11 cellular contexts compared by ENCODE assay signal in genomic region chr9:108762348-108763055, GRCh38.
DNase-seq lines count a peak whose midpoint lies in the region; ATAC-seq, FAIRE-seq and TF ChIP-seq lines count a peak whose summit lies in the region.
"Had no signal": no experiment of that assay in that cellular context is flagged by ENCODE, and none has a peak within 500 bp of the region (broad histone marks: within the 10 kb centered on the region; RNA-seq: fewer than 3 reads in every experiment).

No MANE protein-coding gene starts in this region.

- H2AK5ac ChIP-seq in H1 (ENCODE audit: low read depth, low read length) = no peak overlapping the region

- 89% methylated on average over 13 of the region's 13 CpGs; no CpG with 5 or more reads in 1 of the 2 experiments for WGBS in H1 (ENCODE audit: extremely low coverage in 1 of 2, insufficient coverage in 1 of 2, insufficient read length in 1 of 2, insufficient replicate concordance in 2 of 2, low coverage in 1 of 2, low lambda C conversion rate in 2 of 2, missing lambda C conversion rate in 1 of 2), 2 experiments

- intact Hi-C loops in MCF 10A (cut with micrococcal nuclease) (loop anchor here (1.0 to 10.0 kb wide), 4 partner anchors 52 to 1275 kb away; partner anchors contain the start of gene KLF4), breast epithelium (cut with DNase I; ENCODE audit: low total_unique reads) (no loop called here), PC-3 (cut with micrococcal nuclease) (loop anchor here (5.0 kb wide), 1 partner anchor 195 kb away; no protein-coding TSS in a partner anchor), vagina (cut with DNase I) (no loop called here), head of caudate nucleus (cut with DNase I) (no loop called here)

- H3K4ac ChIP-seq in H1 (replicated peaks; ENCODE audit: insufficient read length, low read depth, low read length) = no peak overlapping the region

- TF ChIP-seq EP300 in H1 (IDR thresholded peaks at IDR 0.05; ENCODE audit: borderline replicate concordance in 1 of 2, low read depth in 2 of 2, low read length in 2 of 2) = no peak

- H4K8ac ChIP-seq in H1 (ENCODE audit: extremely low read depth, insufficient read depth, low read length) = no peak overlapping the region

- H3K79me1 ChIP-seq in H1 (ENCODE audit: low read depth, low read length) = no peaks in the 10 kb centered on the region

- H3K27ac Mint-ChIP-seq in MCF 10A (ENCODE audit: low read depth, unreplicated experiment) = peak overlapping the region; percentile 31
- H3K27ac Mint-ChIP-seq: CD4-positive, alpha-beta T cell had no signal

- TF ChIP-seq RAD21 in H1 (IDR thresholded peaks at IDR 0.05 in 1 of 2, conservative IDR thresholded peaks at IDR 0.05 in 1 of 2; ENCODE audit: low read depth in 2 of 2, low read length in 2 of 2) = no peak

- H3K9me3 Mint-ChIP-seq in MCF 10A (ENCODE audit: unreplicated experiment) = no peaks in the 10 kb centered on the region

- CTCF ChIA-PET in MCF 10A (lab: Yijun Ruan, JAX) (interaction anchor here (0.6 to 3.2 kb wide), 51 partner anchors 10 to 1592 kb away, joined by 3 to 24 read pairs (median 4); no protein-coding TSS in a partner anchor), PC-3 (lab: Charles Lee) (interaction anchor here (0.9 kb wide), 1 partner anchor 345 kb away, joined by 3 read pairs; no protein-coding TSS in a partner anchor), H1 (lab: Charles Lee; ENCODE audit: partially characterized antibody) (interaction anchor here (0.6 to 3.4 kb wide), 55 partner anchors 9 to 1340 kb away, joined by 3 to 24 read pairs (median 4); no protein-coding TSS in a partner anchor)

- BruUV-seq in MCF 10A (replicated peaks; lab: Mats Ljungman, UMichigan) = no TSS peak
- no TSS peak for BruUV-seq in PC-3 (replicated peaks; lab: Mats Ljungman, UMichigan)

- H3K4me3 Mint-ChIP-seq in MCF 10A (ENCODE audit: unreplicated experiment) = no peak overlapping the region
- H3K4me3 Mint-ChIP-seq: CD4-positive, alpha-beta T cell had no signal

- H4K20me1 ChIP-seq in PC-3 (ENCODE audit: low read length) (no peaks in the 10 kb centered on the region), H1 (replicated peaks in 1 of 2; ENCODE audit: control insufficient read depth in 1 of 2, insufficient read depth in 2 of 2, low read length in 2 of 2) (no peaks in the 10 kb centered on the region)

- H3K79me2 ChIP-seq in PC-3 (ENCODE audit: low read length) (no peaks in the 10 kb centered on the region), H1 (ENCODE audit: control insufficient read depth in 1 of 2, insufficient read depth in 2 of 2, low read length in 2 of 2) (no peaks in the 10 kb centered on the region)

- POLR2A ChIA-PET in MCF 10A (lab: Yijun Ruan, JAX) (interaction anchor here (0.6 to 2.1 kb wide), 7 partner anchors 99 to 1274 kb away, joined by 3 to 10 read pairs (median 4); no protein-coding TSS in a partner anchor), PC-3 (lab: Charles Lee; ENCODE audit: unreplicated experiment) (no interaction called here), H1 (lab: Charles Lee; ENCODE audit: partially characterized antibody) (no interaction called here)

- TF ChIP-seq CTCF in MCF 10A (IDR thresholded peaks at IDR 0.05; ENCODE audit: unreplicated experiment) (no peak), breast epithelium (IDR thresholded peaks at IDR 0.05) (no peak), PC-3 (conservative IDR thresholded peaks at IDR 0.05; ENCODE audit: low read depth, low read length) (no peak), H1 (IDR thresholded peaks at IDR 0.05; ENCODE audit: control extremely low read depth in 1 of 3, insufficient read depth in 1 of 3, low read depth in 1 of 3, low read length in 3 of 3) (no peak), vagina (IDR thresholded peaks at IDR 0.05) (no peak)

- H3K9ac ChIP-seq in PC-3 (ENCODE audit: low read length) = no peak overlapping the region
- no peak overlapping the region for H3K9ac ChIP-seq in H1 (replicated peaks in 1 of 4; ENCODE audit: extremely low read depth in 1 of 4, low read depth in 3 of 4, low read length in 3 of 4)

- no peaks in the 10 kb centered on the region for H3K9me2 ChIP-seq in PC-3 (replicated peaks; ENCODE audit: low read length)

- ATAC-seq in PC-3 (no peak), GM21515 (IDR thresholded peaks at IDR 0.05; ENCODE audit: unreplicated experiment) (no peak)

- H3K23ac ChIP-seq in H1 (ENCODE audit: insufficient read length) = no peak overlapping the region

- H3F3A ChIP-seq in PC-3 (ENCODE audit: low read length, unreplicated experiment) = no peaks in the 10 kb centered on the region

- H3K4me3 ChIP-seq in breast epithelium = no peak overlapping the region
- no peak overlapping the region for H3K4me3 ChIP-seq in PC-3 (ENCODE audit: low read length)
- no peak overlapping the region for H3K4me3 ChIP-seq in H1 (ENCODE audit: extremely low read depth in 1 of 4, insufficient read depth in 2 of 4, low read depth in 3 of 4, low read length in 4 of 4)
- H3K4me3 ChIP-seq in vagina = no peak overlapping the region
- H3K4me3 ChIP-seq: GM12878 had no signal

- H3K27me3 ChIP-seq in breast epithelium = no peaks in the 10 kb centered on the region
- H3K27me3 ChIP-seq in PC-3 (ENCODE audit: low read length) = no peaks in the 10 kb centered on the region
- H3K27me3 ChIP-seq in H1 (replicated peaks in 1 of 4; ENCODE audit: control insufficient read depth in 3 of 4, extremely low read depth in 1 of 4, insufficient read depth in 3 of 4, low read length in 3 of 4) = no peaks in the 10 kb centered on the region
- H3K27me3 ChIP-seq in vagina = no peaks in the 10 kb centered on the region

- no peaks in the 10 kb centered on the region for H3K27me3 Mint-ChIP-seq in MCF 10A (ENCODE audit: insufficient read depth, unreplicated experiment)

- no peak overlapping the region for H4K91ac ChIP-seq in H1 (replicated peaks; ENCODE audit: insufficient read length, low read length)

- no peak overlapping the region for H2BK120ac ChIP-seq in H1 (replicated peaks; ENCODE audit: low read depth, low read length)

- H3K9me3 ChIP-seq in breast epithelium (no peaks in the 10 kb centered on the region), PC-3 (ENCODE audit: low read length) (no peaks in the 10 kb centered on the region), H1 (ENCODE audit: insufficient read depth in 2 of 2, low read depth in 1 of 2, low read length in 1 of 2) (no peaks in the 10 kb centered on the region), vagina (no peaks in the 10 kb centered on the region)

- TF ChIP-seq POLR2A in breast epithelium (IDR thresholded peaks at IDR 0.05) (no peak), H1 (IDR thresholded peaks at IDR 0.05; ENCODE audit: control extremely low read depth in 1 of 2, low read depth in 2 of 2, low read length in 2 of 2) (no peak), vagina (IDR thresholded peaks at IDR 0.05) (no peak)

- H3K27ac ChIP-seq in breast epithelium = no peak overlapping the region
- H3K27ac ChIP-seq in PC-3 (ENCODE audit: low read length) = no peak overlapping the region
- H3K27ac ChIP-seq in H1 (ENCODE audit: low read depth, low read length) = no peak overlapping the region
- H3K27ac ChIP-seq in vagina = peak overlapping the region; percentile 40

- H3K23me2 ChIP-seq in H1 (ENCODE audit: low read depth, low read length) = no peaks in the 10 kb centered on the region

- DNase-seq in MCF 10A (ENCODE audit: unreplicated experiment) = no peak
- DNase-seq in breast epithelium (ENCODE audit: low spot score in 2 of 2) = no peak
- DNase-seq in PC-3 = no peak
- DNase-seq in H1 (ENCODE audit: low read depth in 1 of 2, low spot score in 2 of 2) = no peak
- no peak for DNase-seq in vagina (ENCODE audit: extremely low spot score in 2 of 2)
- no peak for DNase-seq in head of caudate nucleus
- DNase-seq in activated effector memory CD4-positive, alpha-beta T cell treated with anti-CD3 and anti-CD28 coated beads, Interleukin-2, amount 50 U/mL, for 16 hours = no peak
- DNase-seq: CD4-positive, alpha-beta T cell; DMS 273 treated with DMSO at 0.1 percent for 48 hours had no signal

- no peak overlapping the region for H3K18ac ChIP-seq in H1 (ENCODE audit: extremely low read depth, low read length)

- H3K4me1 ChIP-seq in breast epithelium (no peaks in the 10 kb centered on the region), PC-3 (ENCODE audit: insufficient read depth, low read length) (no peaks in the 10 kb centered on the region), H1 (replicated peaks in 1 of 4; ENCODE audit: control insufficient read depth in 3 of 4, insufficient read depth in 4 of 4, low read length in 3 of 4) (0 out of 7 replicates have a peak, but pooled peaks cover 0 to 2% (median 0%) of the 10 kb centered on the region in 4 experiments), vagina (peaks cover 31% of the 10 kb centered on the region)

- H3K56ac ChIP-seq in H1 (replicated peaks; ENCODE audit: insufficient read length, low read depth, low read length) = no peak overlapping the region

- H3K36me3 Mint-ChIP-seq in MCF 10A (ENCODE audit: insufficient read depth, unreplicated experiment) = peaks cover 6% of the 10 kb centered on the region

- H4K5ac ChIP-seq in H1 (ENCODE audit: insufficient read length, low read depth, low read length) = no peak overlapping the region

- no peaks in the 10 kb centered on the region for H3K36me3 ChIP-seq in breast epithelium
- no peaks in the 10 kb centered on the region for H3K36me3 ChIP-seq in PC-3 (ENCODE audit: low read depth, low read length)
- no peaks in the 10 kb centered on the region for H3K36me3 ChIP-seq in H1 (ENCODE audit: control insufficient read depth in 2 of 4, insufficient read depth in 4 of 4, low read length in 3 of 4)
- no peaks in the 10 kb centered on the region for H3K36me3 ChIP-seq in vagina

- H2BK15ac ChIP-seq in H1 (ENCODE audit: low read length) = no peak overlapping the region

- H2AFZ ChIP-seq in PC-3 (ENCODE audit: low read length) (peak overlapping the region; percentile 39; the same call in 1 of the 2 replicates), H1 (ENCODE audit: low read length) (peak overlapping the region; percentile 5; the same call in 1 of the 2 replicates)

- H3K4me2 ChIP-seq in PC-3 (ENCODE audit: low read length) (no peak overlapping the region), H1 (ENCODE audit: insufficient read depth in 1 of 2, low read depth in 2 of 2, low read length in 2 of 2) (no peak overlapping the region)

- H2BK5ac ChIP-seq in H1 (ENCODE audit: low read depth, low read length) = no peak overlapping the region

- no peak overlapping the region for H2BK20ac ChIP-seq in H1 (ENCODE audit: low read length)

- peaks cover 18% of the 10 kb centered on the region for H3K4me1 Mint-ChIP-seq in MCF 10A (ENCODE audit: insufficient read depth, unreplicated experiment)

- H3K14ac ChIP-seq in H1 (ENCODE audit: insufficient read length) = no peak overlapping the region

- no peak for FAIRE-seq in H1 (lab: Jason Lieb, UNC)

- no peak overlapping the region for H2BK12ac ChIP-seq in H1 (ENCODE audit: low read depth, low read length)

TF ChIP-seq in H1, 55 proteins besides CTCF, POLR2A, EP300 and RAD21 (continues in another document):
- TF ChIP-seq BACH1 (IDR thresholded peaks at IDR 0.05; ENCODE audit: low read length) (no peak), MAFK (IDR thresholded peaks at IDR 0.05; ENCODE audit: low read depth, low read length) (no peak), TBP (IDR thresholded peaks at IDR 0.05; ENCODE audit: low read depth, low read length) (no peak), HDAC2 (IDR thresholded peaks at IDR 0.05; ENCODE audit: borderline replicate concordance in 1 of 2, low read depth in 2 of 2, low read length in 2 of 2) (no peak), EZH2 (IDR thresholded peaks at IDR 0.05; ENCODE audit: low read depth, low read length, severe bottlenecking) (no peak), SP1 (IDR thresholded peaks at IDR 0.05; ENCODE audit: low read depth, low read length) (no peak)

Comparison
In these comparisons a context has a peak if more than half of its experiments do, and no peak if none do; other contexts are left out.
1. intact Hi-C loops: an anchor here in MCF 10A (1.0 to 10.0 kb wide) and PC-3 (5.0 kb wide); none called in breast epithelium, vagina and head of caudate nucleus.